In genomic region chr1:56688522-56689026, GRCh38 we compare ENCODE assay signal across 1 cellular context.
TF ChIP-seq lines count a peak whose summit lies in the region.

No MANE protein-coding gene starts in this region.

TF ChIP-seq in HEK293, 187 proteins besides CTCF, POLR2A, EP300 and RAD21 (continued from another document and continues in another):
- TF ChIP-seq TSHZ1 (tag by site-specific recombination; IDR thresholded peaks at IDR 0.05; ENCODE audit: borderline replicate concordance), result peak; percentile 47; the same call in 1 of the 2 replicates
- TF ChIP-seq ZNF518A (tag by site-specific recombination; conservative IDR thresholded peaks at IDR 0.05; ENCODE audit: low read depth), result 0 out of 2 replicates have a peak, but pooled peaks have one; percentile 21
- TF ChIP-seq HIC1 (tag by site-specific recombination; IDR thresholded peaks at IDR 0.05), result peak; percentile 86
- peak; percentile 81 for TF ChIP-seq ZNF843 (tag by site-specific recombination; IDR thresholded peaks at IDR 0.05)
- TF ChIP-seq ZFHX2 (tag by site-specific recombination; conservative IDR thresholded peaks at IDR 0.05), result no peak
- peak; percentile 70; the same call in 1 of the 2 replicates for TF ChIP-seq ZFP37 (tag by site-specific recombination; IDR thresholded peaks at IDR 0.05)
- no peak for TF ChIP-seq ZSCAN16 (tag by site-specific recombination; IDR thresholded peaks at IDR 0.05)
- peak; percentile 72 for TF ChIP-seq KLF17 (tag by site-specific recombination; IDR thresholded peaks at IDR 0.05)
- no peak for TF ChIP-seq ZNF37A (tag by site-specific recombination; IDR thresholded peaks at IDR 0.05)
- TF ChIP-seq ZNF544 (tag by site-specific recombination; IDR thresholded peaks at IDR 0.05), result no peak
- TF ChIP-seq ZNF571 (tag by site-specific recombination; IDR thresholded peaks at IDR 0.05), result no peak
- peak; percentile 9; the same call in 1 of the 2 replicates for TF ChIP-seq ZNF146 (tag by site-specific recombination; IDR thresholded peaks at IDR 0.05)
- TF ChIP-seq ZNF548 (tag by site-specific recombination; IDR thresholded peaks at IDR 0.05), result no peak
- TF ChIP-seq ZSCAN5A (tag by site-specific recombination; IDR thresholded peaks at IDR 0.05), result no peak
- TF ChIP-seq INSM2 (tag by site-specific recombination; IDR thresholded peaks at IDR 0.05), result peak; percentile 62
- peak; percentile 69 for TF ChIP-seq ZNF184 (tag by site-specific recombination; IDR thresholded peaks at IDR 0.05)
- TF ChIP-seq KLF7 (tag by site-specific recombination; IDR thresholded peaks at IDR 0.05; ENCODE audit: borderline replicate concordance), result no peak
- no peak for TF ChIP-seq BCL6B (tag by site-specific recombination; IDR thresholded peaks at IDR 0.05)
- no peak for TF ChIP-seq ZNF155 (tag by site-specific recombination; IDR thresholded peaks at IDR 0.05)
- TF ChIP-seq PRDM10 (tag by site-specific recombination; IDR thresholded peaks at IDR 0.05), result peak; percentile 83
- TF ChIP-seq ZNF777 (tag by site-specific recombination; IDR thresholded peaks at IDR 0.05; ENCODE audit: borderline replicate concordance), result no peak
- TF ChIP-seq ZSCAN4 (tag by site-specific recombination; IDR thresholded peaks at IDR 0.05), result no peak
- TF ChIP-seq REST (tag by site-specific recombination; IDR thresholded peaks at IDR 0.05), result no peak
- no peak for TF ChIP-seq ZNF561 (tag by site-specific recombination; IDR thresholded peaks at IDR 0.05; ENCODE audit: borderline replicate concordance)
- TF ChIP-seq ZNF514 (tag by site-specific recombination; IDR thresholded peaks at IDR 0.05), result no peak
- TF ChIP-seq SCRT2 (tag by site-specific recombination; IDR thresholded peaks at IDR 0.05), result no peak
